Comparison of ENCODE assay signal across 8 cellular contexts in the genomic region with DNA sequence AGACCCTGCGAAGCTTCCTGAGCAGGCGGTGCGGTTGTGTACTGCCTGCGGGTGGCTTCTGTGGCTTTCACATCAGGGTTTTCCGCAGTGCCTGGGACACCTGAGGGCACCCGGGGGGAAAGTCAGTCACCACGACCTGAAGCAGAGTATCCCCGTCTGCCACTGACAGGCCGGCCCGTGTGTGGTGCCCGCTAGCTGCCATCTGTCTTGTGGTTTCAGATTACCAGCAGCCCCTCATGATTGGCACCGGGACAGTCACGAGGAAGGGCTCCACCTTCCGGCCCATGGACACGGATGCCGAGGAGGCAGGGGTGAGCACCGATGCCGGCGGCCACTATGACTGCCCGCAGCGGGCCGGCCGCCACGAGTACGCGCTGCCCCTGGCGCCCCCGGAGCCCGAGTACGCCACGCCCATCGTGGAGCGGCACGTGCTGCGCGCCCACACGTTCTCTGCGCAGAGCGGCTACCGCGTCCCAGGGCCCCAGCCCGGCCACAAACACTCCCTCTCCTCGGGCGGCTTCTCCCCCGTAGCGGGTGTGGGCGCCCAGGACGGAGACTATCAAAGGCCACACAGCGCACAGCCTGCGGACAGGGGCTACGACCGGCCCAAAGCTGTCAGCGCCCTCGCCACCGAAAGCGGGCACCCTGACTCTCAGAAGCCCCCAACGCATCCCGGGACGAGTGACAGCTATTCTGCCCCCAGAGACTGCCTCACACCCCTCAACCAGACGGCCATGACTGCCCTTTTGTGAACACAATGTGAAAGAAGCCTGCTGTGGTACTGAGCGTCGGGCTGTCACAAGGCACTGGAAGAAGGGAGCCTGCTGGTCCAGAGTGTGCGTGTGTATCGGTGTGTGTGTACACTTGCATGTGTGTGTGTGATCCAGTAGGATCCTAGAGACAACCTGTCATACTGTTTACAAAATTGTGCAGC. TPM values are rescaled to one million over a fixed set of nuclear protein-coding genes. Genes with fewer than 3 reads are reported as not detected.
DNase-seq lines count a peak whose midpoint lies in the region; ATAC-seq, FAIRE-seq and TF ChIP-seq lines count a peak whose summit lies in the region.

No MANE protein-coding gene starts in this region.

- peaks cover 32% of the 10 kb centered on the region for H3K4me1 ChIP-seq in foreskin keratinocyte

- DNase-seq in AG09309 (ENCODE audit: low read depth) (no peak), NCI-H1105 treated with DMSO at 0.1 percent for 48 hours (lab: John Stamatoyannopoulos, UW) (peak; percentile 54), foreskin keratinocyte (no peak), pons (ENCODE audit: low spot score) (peak; percentile 59), urothelium cell line (ENCODE audit: low spot score) (no peak)
- DNase-seq in activated T-helper 9 cell treated with anti-CD3 and anti-CD28 coated beads, Interleukin-2, amount 50 U/mL, for 16 hours (ENCODE audit: low read depth) = peak; percentile 27

- ATAC-seq in GM21381 (IDR thresholded peaks at IDR 0.05; ENCODE audit: unreplicated experiment) = peak; percentile 43
- ATAC-seq in foreskin keratinocyte = peak; percentile 11
- ATAC-seq in GM21360 (IDR thresholded peaks at IDR 0.05; ENCODE audit: unreplicated experiment) = no peak

- H3K27me3 ChIP-seq in foreskin keratinocyte = no peaks in the 10 kb centered on the region

- no peak overlapping the region for H3K4me3 ChIP-seq in AG09309 (ENCODE audit: control insufficient read depth, low read depth, low read length)

- TF ChIP-seq CTCF in AG09309 (IDR thresholded peaks at IDR 0.05; ENCODE audit: control insufficient read depth, insufficient read depth, low read depth, low read length, missing control alignments) (peak; percentile 13), foreskin keratinocyte (conservative IDR thresholded peaks at IDR 0.05) (no peak)

- no peak overlapping the region for H3K27ac ChIP-seq in foreskin keratinocyte

- no peak for FAIRE-seq in urothelium cell line (lab: Jason Lieb, UNC)

RNA-seq across cellular contexts. Expression of a gene that starts 54.4 kb away (rescaled TPM):
- total RNA-seq in foreskin keratinocyte = 28.1 and 28.7 TPM in 2 replicates
- 8.6 and 10.3 TPM in 2 replicates for polyA plus RNA-seq in foreskin keratinocyte

Comparison
In these comparisons a context has a peak if more than half of its experiments do, and no peak if none do; other contexts are left out.
1. DNase-seq: peak in NCI-H1105 treated with DMSO at 0.1 percent for 48 hours (single experiment), activated T-helper 9 cell treated with anti-CD3 and anti-CD28 coated beads, Interleukin-2, amount 50 U/mL, for 16 hours (single experiment) and pons (single experiment); none in AG09309 (single experiment), foreskin keratinocyte (0 of 2) and urothelium cell line (single experiment).